In genomic region chr18:12990662-12990976, GRCh38 we compare ENCODE assay signal across 8 cellular contexts. TPM values are rescaled to one million over a fixed set of nuclear protein-coding genes. Genes with fewer than 3 reads are reported as not detected.
DNase-seq lines count a peak whose midpoint lies in the region; ATAC-seq and TF ChIP-seq lines count a peak whose summit lies in the region.

No MANE protein-coding gene starts in this region.

- H2BK15ac ChIP-seq in mesendoderm (replicated peaks; ENCODE audit: low read depth): no peak overlapping the region

- dilution Hi-C loops in mammary epithelial cell (cut with HindIII; ENCODE audit: low sequenced_read_pairs): no loop called here

- H2AFZ ChIP-seq in mammary epithelial cell (ENCODE audit: low read depth, low read length): peak overlapping the region; percentile 93

- peaks cover 42% of the 10 kb centered on the region for H3K79me2 ChIP-seq in mammary epithelial cell (ENCODE audit: insufficient read depth, low read length)
- peaks cover 33% of the 10 kb centered on the region for H3K79me2 ChIP-seq in mesendoderm (ENCODE audit: control insufficient read depth, insufficient read depth, low read length)

- peak overlapping the region; percentile 89 for H2BK5ac ChIP-seq in mesendoderm (ENCODE audit: low read length)

- no peak overlapping the region for H4K8ac ChIP-seq in mesendoderm (ENCODE audit: low read depth, low read length)

- H3K4me2 ChIP-seq in mammary epithelial cell (ENCODE audit: insufficient read depth, low read depth, low read length) (peak overlapping the region; percentile 80), mesendoderm (ENCODE audit: low read length) (peak overlapping the region; percentile 89)

- DNase-seq in mammary epithelial cell (no peak), mesendoderm (peak; percentile 86), globus pallidus (ENCODE audit: low spot score) (no peak), NCI-H128 (lab: John Stamatoyannopoulos, UW; ENCODE audit: unreplicated experiment) (no peak), HuH-7.5 (ENCODE audit: low spot score) (no peak)

- peak overlapping the region; percentile 29 for H4K5ac ChIP-seq in mesendoderm (ENCODE audit: low read length)

- peak overlapping the region; percentile 94 to 98 (median 97) for H3K27ac Mint-ChIP-seq in IgD-negative memory B cell

- intact Hi-C loops in mammary epithelial cell (cut with micrococcal nuclease): loop anchor here (2.0 kb wide), 1 partner anchor 38 kb away; no protein-coding TSS in a partner anchor

- 3% methylated on average over 6 of the region's 11 CpGs for WGBS in mammary epithelial cell (ENCODE audit: low coverage, missing lambda C conversion rate)
- WGBS in mesendoderm (ENCODE audit: extremely low coverage, insufficient coverage, low lambda C conversion rate): no CpG with 5 or more reads among the region's 11 CpGs

- ATAC-seq in GM19328 (IDR thresholded peaks at IDR 0.05; ENCODE audit: unreplicated experiment) (peak; percentile 4), GM21515 (IDR thresholded peaks at IDR 0.05; ENCODE audit: unreplicated experiment) (no peak)

- H3K27ac ChIP-seq in mammary epithelial cell (ENCODE audit: insufficient read depth, low read depth, low read length): peak overlapping the region; percentile 88
- peak overlapping the region; percentile 90 for H3K27ac ChIP-seq in mesendoderm (ENCODE audit: low read depth, low read length)

- peaks cover 11% of the 10 kb centered on the region for H3K79me1 ChIP-seq in mesendoderm (ENCODE audit: low read length)

- H3K56ac ChIP-seq in mesendoderm (ENCODE audit: low read length): peak overlapping the region; percentile 91

- H3K27me3 ChIP-seq in mammary epithelial cell (ENCODE audit: insufficient read depth, low read length) (no peaks in the 10 kb centered on the region), mesendoderm (ENCODE audit: insufficient read depth, low read length, poor library complexity) (no peaks in the 10 kb centered on the region)

- H3K4me3 ChIP-seq in mammary epithelial cell (replicated peaks in 1 of 3; ENCODE audit: insufficient read depth in 1 of 3, low read depth in 2 of 3, low read length in 3 of 3) (peak overlapping the region; percentile 90 to 98 (median 93)), mesendoderm (ENCODE audit: low read length) (peak overlapping the region; percentile 81)

- peak overlapping the region in 3 of 4 donors; percentile 97 to 99 (median 98) for H3K4me3 Mint-ChIP-seq in IgD-negative memory B cell

- H3K4ac ChIP-seq in mesendoderm (ENCODE audit: low read depth, low read length): peak overlapping the region; percentile 78

- H3K9ac ChIP-seq in mammary epithelial cell (ENCODE audit: insufficient read depth, low read length) (peak overlapping the region; percentile 94), mesendoderm (ENCODE audit: low read length) (peak overlapping the region; percentile 92)

- H3K9me3 ChIP-seq in mammary epithelial cell (replicated peaks; ENCODE audit: insufficient read depth, low read length): no peaks in the 10 kb centered on the region

- H3K27me3 Mint-ChIP-seq in IgD-negative memory B cell: no peaks in the 10 kb centered on the region

- in situ Hi-C loops in mammary epithelial cell (cut with MboI; ENCODE audit: low sequenced_read_pairs in 2 of 2): no loop called here

- TSS peak; percentile 91 for BruUV-seq in mammary epithelial cell (replicated peaks; lab: Mats Ljungman, UMichigan)

- H3K36me3 ChIP-seq in mammary epithelial cell (ENCODE audit: insufficient read depth, low read length) (peaks cover 3% of the 10 kb centered on the region), mesendoderm (ENCODE audit: control insufficient read depth, insufficient read depth, low read length) (no peaks in the 10 kb centered on the region)

- peaks cover 12 to 25% (median 24%) of the 10 kb centered on the region in 3 donors for H3K4me1 Mint-ChIP-seq in IgD-negative memory B cell

- H3K36me3 Mint-ChIP-seq in IgD-negative memory B cell: no peaks in the 10 kb centered on the region

- H4K20me1 ChIP-seq in mammary epithelial cell (ENCODE audit: insufficient read depth, low read length): no peaks in the 10 kb centered on the region

- no peak for TF ChIP-seq CTCF in mammary epithelial cell (conservative IDR thresholded peaks at IDR 0.05 in 1 of 2, IDR thresholded peaks at IDR 0.05 in 1 of 2; ENCODE audit: extremely low read depth in 1 of 2, insufficient read depth in 1 of 2, low read depth in 1 of 2, low read length in 2 of 2)

- H3K23ac ChIP-seq in mesendoderm (ENCODE audit: low read length): no peak overlapping the region

- H3K4me1 ChIP-seq in mammary epithelial cell (ENCODE audit: insufficient read depth, low read length): peaks cover 20% of the 10 kb centered on the region
- peaks cover 26% of the 10 kb centered on the region for H3K4me1 ChIP-seq in mesendoderm (ENCODE audit: control insufficient read depth, low read depth, low read length)

- H2AK5ac ChIP-seq in mesendoderm (ENCODE audit: low read length): peak overlapping the region; percentile 97

- peak overlapping the region; percentile 44 for H3K18ac ChIP-seq in mesendoderm (ENCODE audit: low read length)

- no peak overlapping the region for H2BK120ac ChIP-seq in mesendoderm (ENCODE audit: low read depth, low read length)

- CTCF ChIA-PET in mammary epithelial cell (lab: Charles Lee; ENCODE audit: low non-redundant PET): interaction anchor here (0.6 kb wide), 2 partner anchors 13 to 812 kb away, joined by 3 read pairs; no protein-coding TSS in a partner anchor

- peaks cover 0 to 1% (median 0%) of the 10 kb centered on the region in 3 donors for H3K9me3 Mint-ChIP-seq in IgD-negative memory B cell

RNA-seq across cellular contexts. Expression of gene CEP192, which starts 0.5 kb away (rescaled TPM):
- polyA plus RNA-seq in IgD-negative memory B cell (8.7 TPM), mammary epithelial cell (11.5 TPM)
- total RNA-seq in mammary epithelial cell: 10 to 100 TPM; 18.8 to 19.4 TPM
- 29.7 TPM for polyA minus RNA-seq in mammary epithelial cell
- polyA plus RNA-seq in mesendoderm (2013, experiment 1 of 2): 11.5 TPM
- 11.7 TPM for polyA plus RNA-seq in mesendoderm (2013, experiment 2 of 2)

RNA-seq across cellular contexts. Expression of gene SEH1L, which starts 42.8 kb away (rescaled TPM):
- polyA plus RNA-seq in IgD-negative memory B cell (27.2 TPM), mammary epithelial cell (40.7 TPM)
- 10 to 100 TPM; 41.0 to 67.8 TPM for total RNA-seq in mammary epithelial cell
- 232 TPM for polyA minus RNA-seq in mammary epithelial cell
- polyA plus RNA-seq in mesendoderm (2013, experiment 1 of 2): 47.7 TPM
- polyA plus RNA-seq in mesendoderm (2013, experiment 2 of 2): 45.9 TPM
